1 cellular context compared by ENCODE assay signal in the genomic region with DNA sequence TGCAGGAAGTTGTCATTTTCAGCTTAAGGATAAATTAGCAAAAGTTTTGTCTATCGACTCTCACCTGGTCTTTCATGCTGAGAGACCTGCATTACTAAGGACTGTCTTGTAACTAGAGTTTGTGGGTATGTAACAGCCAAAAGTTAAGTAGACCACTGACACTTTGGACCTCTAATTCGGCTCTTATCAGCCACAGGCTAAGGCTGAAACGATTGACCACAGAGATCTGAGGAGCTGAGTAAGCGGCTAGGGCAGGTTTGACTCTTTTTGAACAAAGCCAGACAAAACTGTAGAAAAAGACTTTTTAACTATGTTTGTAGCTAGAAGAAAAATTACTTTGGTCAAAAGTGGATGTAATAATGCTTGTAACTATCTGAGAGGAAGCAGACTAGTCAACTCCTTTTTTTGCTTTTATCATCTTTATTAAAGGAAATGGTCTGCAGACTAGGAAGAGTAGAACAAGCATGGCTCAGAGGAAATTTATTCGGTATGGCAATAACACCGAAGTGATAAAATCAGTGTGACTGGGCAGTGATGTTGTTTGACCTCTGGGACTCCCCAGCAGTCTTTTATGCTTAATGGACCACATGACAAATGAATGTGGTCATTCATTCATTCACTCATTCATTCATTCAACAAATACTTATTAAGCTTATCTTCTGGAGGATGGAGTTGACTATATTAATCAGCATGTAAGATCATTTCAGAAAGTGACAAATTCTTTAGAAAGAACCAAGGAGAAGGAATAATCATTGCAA.
TF ChIP-seq lines count a peak whose summit lies in the region.

No MANE protein-coding gene starts in this region.

TF ChIP-seq in GM23338, 12 proteins besides CTCF, POLR2A, EP300 and RAD21:
- TF ChIP-seq, protein P1, sequence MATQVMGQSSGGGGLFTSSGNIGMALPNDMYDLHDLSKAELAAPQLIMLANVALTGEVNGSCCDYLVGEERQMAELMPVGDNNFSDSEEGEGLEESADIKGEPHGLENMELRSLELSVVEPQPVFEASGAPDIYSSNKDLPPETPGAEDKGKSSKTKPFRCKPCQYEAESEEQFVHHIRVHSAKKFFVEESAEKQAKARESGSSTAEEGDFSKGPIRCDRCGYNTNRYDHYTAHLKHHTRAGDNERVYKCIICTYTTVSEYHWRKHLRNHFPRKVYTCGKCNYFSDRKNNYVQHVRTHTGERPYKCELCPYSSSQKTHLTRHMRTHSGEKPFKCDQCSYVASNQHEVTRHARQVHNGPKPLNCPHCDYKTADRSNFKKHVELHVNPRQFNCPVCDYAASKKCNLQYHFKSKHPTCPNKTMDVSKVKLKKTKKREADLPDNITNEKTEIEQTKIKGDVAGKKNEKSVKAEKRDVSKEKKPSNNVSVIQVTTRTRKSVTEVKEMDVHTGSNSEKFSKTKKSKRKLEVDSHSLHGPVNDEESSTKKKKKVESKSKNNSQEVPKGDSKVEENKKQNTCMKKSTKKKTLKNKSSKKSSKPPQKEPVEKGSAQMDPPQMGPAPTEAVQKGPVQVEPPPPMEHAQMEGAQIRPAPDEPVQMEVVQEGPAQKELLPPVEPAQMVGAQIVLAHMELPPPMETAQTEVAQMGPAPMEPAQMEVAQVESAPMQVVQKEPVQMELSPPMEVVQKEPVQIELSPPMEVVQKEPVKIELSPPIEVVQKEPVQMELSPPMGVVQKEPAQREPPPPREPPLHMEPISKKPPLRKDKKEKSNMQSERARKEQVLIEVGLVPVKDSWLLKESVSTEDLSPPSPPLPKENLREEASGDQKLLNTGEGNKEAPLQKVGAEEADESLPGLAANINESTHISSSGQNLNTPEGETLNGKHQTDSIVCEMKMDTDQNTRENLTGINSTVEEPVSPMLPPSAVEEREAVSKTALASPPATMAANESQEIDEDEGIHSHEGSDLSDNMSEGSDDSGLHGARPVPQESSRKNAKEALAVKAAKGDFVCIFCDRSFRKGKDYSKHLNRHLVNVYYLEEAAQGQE (IDR thresholded peaks at IDR 0.05; ENCODE audit: unreplicated experiment) = no peak
- TF ChIP-seq JUNB (IDR thresholded peaks at IDR 0.05; ENCODE audit: unreplicated experiment) (no peak), ZNF331 (CRISPR knock-in tag; IDR thresholded peaks at IDR 0.05; ENCODE audit: low read depth) (no peak), STAT1 (IDR thresholded peaks at IDR 0.05; ENCODE audit: unreplicated experiment) (no peak), NANOG (IDR thresholded peaks at IDR 0.05; ENCODE audit: borderline replicate concordance) (no peak), EZH2 (IDR thresholded peaks at IDR 0.05; ENCODE audit: low read depth, unreplicated experiment) (no peak), EZH2phosphoT487 (IDR thresholded peaks at IDR 0.05; ENCODE audit: unreplicated experiment) (no peak), CREB1 (CRISPR knock-in tag; IDR thresholded peaks at IDR 0.05; ENCODE audit: low read depth) (no peak), ZNF114 (CRISPR knock-in tag; IDR thresholded peaks at IDR 0.05) (no peak), POLR2AphosphoS5 (IDR thresholded peaks at IDR 0.05; ENCODE audit: low read depth) (no peak)
- TF ChIP-seq, protein P2, sequence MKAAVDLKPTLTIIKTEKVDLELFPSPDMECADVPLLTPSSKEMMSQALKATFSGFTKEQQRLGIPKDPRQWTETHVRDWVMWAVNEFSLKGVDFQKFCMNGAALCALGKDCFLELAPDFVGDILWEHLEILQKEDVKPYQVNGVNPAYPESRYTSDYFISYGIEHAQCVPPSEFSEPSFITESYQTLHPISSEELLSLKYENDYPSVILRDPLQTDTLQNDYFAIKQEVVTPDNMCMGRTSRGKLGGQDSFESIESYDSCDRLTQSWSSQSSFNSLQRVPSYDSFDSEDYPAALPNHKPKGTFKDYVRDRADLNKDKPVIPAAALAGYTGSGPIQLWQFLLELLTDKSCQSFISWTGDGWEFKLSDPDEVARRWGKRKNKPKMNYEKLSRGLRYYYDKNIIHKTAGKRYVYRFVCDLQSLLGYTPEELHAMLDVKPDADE (IDR thresholded peaks at IDR 0.05) = no peak
- TF ChIP-seq, protein P3, sequence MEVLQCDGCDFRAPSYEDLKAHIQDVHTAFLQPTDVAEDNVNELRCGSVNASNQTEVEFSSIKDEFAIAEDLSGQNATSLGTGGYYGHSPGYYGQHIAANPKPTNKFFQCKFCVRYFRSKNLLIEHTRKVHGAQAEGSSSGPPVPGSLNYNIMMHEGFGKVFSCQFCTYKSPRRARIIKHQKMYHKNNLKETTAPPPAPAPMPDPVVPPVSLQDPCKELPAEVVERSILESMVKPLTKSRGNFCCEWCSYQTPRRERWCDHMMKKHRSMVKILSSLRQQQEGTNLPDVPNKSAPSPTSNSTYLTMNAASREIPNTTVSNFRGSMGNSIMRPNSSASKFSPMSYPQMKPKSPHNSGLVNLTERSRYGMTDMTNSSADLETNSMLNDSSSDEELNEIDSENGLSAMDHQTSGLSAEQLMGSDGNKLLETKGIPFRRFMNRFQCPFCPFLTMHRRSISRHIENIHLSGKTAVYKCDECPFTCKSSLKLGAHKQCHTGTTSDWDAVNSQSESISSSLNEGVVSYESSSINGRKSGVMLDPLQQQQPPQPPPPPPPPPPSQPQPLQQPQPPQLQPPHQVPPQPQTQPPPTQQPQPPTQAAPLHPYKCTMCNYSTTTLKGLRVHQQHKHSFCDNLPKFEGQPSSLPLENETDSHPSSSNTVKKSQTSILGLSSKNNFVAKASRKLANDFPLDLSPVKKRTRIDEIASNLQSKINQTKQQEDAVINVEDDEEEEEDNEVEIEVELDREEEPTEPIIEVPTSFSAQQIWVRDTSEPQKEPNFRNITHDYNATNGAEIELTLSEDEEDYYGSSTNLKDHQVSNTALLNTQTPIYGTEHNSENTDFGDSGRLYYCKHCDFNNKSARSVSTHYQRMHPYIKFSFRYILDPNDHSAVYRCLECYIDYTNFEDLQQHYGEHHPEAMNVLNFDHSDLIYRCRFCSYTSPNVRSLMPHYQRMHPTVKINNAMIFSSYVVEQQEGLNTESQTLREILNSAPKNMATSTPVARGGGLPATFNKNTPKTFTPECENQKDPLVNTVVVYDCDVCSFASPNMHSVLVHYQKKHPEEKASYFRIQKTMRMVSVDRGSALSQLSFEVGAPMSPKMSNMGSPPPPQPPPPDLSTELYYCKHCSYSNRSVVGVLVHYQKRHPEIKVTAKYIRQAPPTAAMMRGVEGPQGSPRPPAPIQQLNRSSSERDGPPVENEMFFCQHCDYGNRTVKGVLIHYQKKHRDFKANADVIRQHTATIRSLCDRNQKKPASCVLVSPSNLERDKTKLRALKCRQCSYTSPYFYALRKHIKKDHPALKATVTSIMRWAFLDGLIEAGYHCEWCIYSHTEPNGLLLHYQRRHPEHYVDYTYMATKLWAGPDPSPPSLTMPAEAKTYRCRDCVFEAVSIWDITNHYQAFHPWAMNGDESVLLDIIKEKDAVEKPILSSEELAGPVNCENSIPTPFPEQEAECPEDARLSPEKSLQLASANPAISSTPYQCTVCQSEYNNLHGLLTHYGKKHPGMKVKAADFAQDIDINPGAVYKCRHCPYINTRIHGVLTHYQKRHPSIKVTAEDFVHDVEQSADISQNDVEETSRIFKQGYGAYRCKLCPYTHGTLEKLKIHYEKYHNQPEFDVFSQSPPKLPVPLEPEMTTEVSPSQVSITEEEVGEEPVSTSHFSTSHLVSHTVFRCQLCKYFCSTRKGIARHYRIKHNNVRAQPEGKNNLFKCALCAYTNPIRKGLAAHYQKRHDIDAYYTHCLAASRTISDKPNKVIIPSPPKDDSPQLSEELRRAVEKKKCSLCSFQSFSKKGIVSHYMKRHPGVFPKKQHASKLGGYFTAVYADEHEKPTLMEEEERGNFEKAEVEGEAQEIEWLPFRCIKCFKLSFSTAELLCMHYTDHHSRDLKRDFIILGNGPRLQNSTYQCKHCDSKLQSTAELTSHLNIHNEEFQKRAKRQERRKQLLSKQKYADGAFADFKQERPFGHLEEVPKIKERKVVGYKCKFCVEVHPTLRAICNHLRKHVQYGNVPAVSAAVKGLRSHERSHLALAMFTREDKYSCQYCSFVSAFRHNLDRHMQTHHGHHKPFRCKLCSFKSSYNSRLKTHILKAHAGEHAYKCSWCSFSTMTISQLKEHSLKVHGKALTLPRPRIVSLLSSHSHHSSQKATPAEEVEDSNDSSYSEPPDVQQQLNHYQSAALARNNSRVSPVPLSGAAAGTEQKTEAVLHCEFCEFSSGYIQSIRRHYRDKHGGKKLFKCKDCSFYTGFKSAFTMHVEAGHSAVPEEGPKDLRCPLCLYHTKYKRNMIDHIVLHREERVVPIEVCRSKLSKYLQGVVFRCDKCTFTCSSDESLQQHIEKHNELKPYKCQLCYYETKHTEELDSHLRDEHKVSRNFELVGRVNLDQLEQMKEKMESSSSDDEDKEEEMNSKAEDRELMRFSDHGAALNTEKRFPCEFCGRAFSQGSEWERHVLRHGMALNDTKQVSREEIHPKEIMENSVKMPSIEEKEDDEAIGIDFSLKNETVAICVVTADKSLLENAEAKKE (CRISPR knock-in tag; IDR thresholded peaks at IDR 0.05) = no peak
